Comparison of ENCODE assay signal across 8 cellular contexts in genomic region chr12:88036368-88036965, GRCh38.
DNase-seq lines count a peak whose midpoint lies in the region; ATAC-seq and TF ChIP-seq lines count a peak whose summit lies in the region.

No MANE protein-coding gene starts in this region.

- DNase-seq in GM04504 (ENCODE audit: low read depth) (peak; percentile 35), NAMALWA (ENCODE audit: low spot score) (peak; percentile 22), cardiac fibroblast (ENCODE audit: low read depth in 2 of 2) (peak; percentile 30 to 61), hepatic stellate cell (ENCODE audit: low spot score) (no peak), NCI-H226 (no peak), D341Med (ENCODE audit: low spot score) (no peak)

- no peaks in the 10 kb centered on the region for H3K27me3 ChIP-seq in muscle layer of colon (ENCODE audit: control insufficient read depth in 1 of 2, insufficient read depth in 2 of 2, low read length in 2 of 2)

- H3K36me3 ChIP-seq in muscle layer of colon (ENCODE audit: insufficient read depth, low read length): no peaks in the 10 kb centered on the region

- TF ChIP-seq CTCF in cardiac fibroblast (IDR thresholded peaks at IDR 0.05; ENCODE audit: low read depth, low read length): no peak

- no peak for ATAC-seq in GM19351 (IDR thresholded peaks at IDR 0.05; ENCODE audit: unreplicated experiment)

- H3K27ac ChIP-seq in muscle layer of colon (ENCODE audit: low read depth, low read length): no peak overlapping the region

- peak overlapping the region; percentile 77 to 87 for H3K4me3 ChIP-seq in cardiac fibroblast (replicated peaks in 1 of 2; ENCODE audit: low read depth in 2 of 2, low read length in 2 of 2)
- peak overlapping the region; percentile 83 to 84 for H3K4me3 ChIP-seq in muscle layer of colon (ENCODE audit: low read depth in 1 of 2, low read length in 2 of 2)

- peak overlapping the region; percentile 88 for H3K9ac ChIP-seq in muscle layer of colon (ENCODE audit: low read length)

- no peaks in the 10 kb centered on the region for H3K9me3 ChIP-seq in muscle layer of colon (ENCODE audit: low read length)

- H3K4me1 ChIP-seq in muscle layer of colon (ENCODE audit: insufficient read depth, low read length): peaks cover 23% of the 10 kb centered on the region

Comparison
In these comparisons a context has a peak if more than half of its experiments do, and no peak if none do; other contexts are left out.
1. DNase-seq: peak in GM04504 (single experiment), NAMALWA (single experiment) and cardiac fibroblast (2 of 2); none in hepatic stellate cell (single experiment), NCI-H226 (single experiment) and D341Med (single experiment).